12 cellular contexts compared by ENCODE assay signal in genomic region chr16:16183562-16183961, GRCh38. TPM values are rescaled to one million over a fixed set of nuclear protein-coding genes. Genes with fewer than 3 reads are reported as not detected.
DNase-seq lines count a peak whose midpoint lies in the region; ATAC-seq, FAIRE-seq and TF ChIP-seq lines count a peak whose summit lies in the region.
"Had no signal": no experiment of that assay in that cellular context is flagged by ENCODE, and none has a peak within 500 bp of the region (broad histone marks: within the 10 kb centered on the region; RNA-seq: fewer than 3 reads in every experiment).

No MANE protein-coding gene starts in this region.

- BruUV-seq in PC-3 (replicated peaks; lab: Mats Ljungman, UMichigan), result no TSS peak

- POLR2A ChIA-PET in PC-3 (lab: Charles Lee; ENCODE audit: unreplicated experiment), result no interaction called here

- TF ChIP-seq EP300 in transverse colon (IDR thresholded peaks at IDR 0.05; ENCODE audit: low read depth), result no peak

- H3K27me3 ChIP-seq in PC-3 (ENCODE audit: low read length), result no peaks in the 10 kb centered on the region
- no peaks in the 10 kb centered on the region for H3K27me3 ChIP-seq in foreskin keratinocyte
- no peaks in the 10 kb centered on the region for H3K27me3 ChIP-seq in transverse colon
- H3K27me3 ChIP-seq: esophagus muscularis mucosa had no signal

- no peaks in the 10 kb centered on the region for H4K20me1 ChIP-seq in PC-3 (ENCODE audit: low read length)

- no peaks in the 10 kb centered on the region for H3K4me1 ChIP-seq in PC-3 (ENCODE audit: insufficient read depth, low read length)
- no peaks in the 10 kb centered on the region for H3K4me1 ChIP-seq in foreskin keratinocyte
- no peaks in the 10 kb centered on the region for H3K4me1 ChIP-seq in transverse colon
- H3K4me1 ChIP-seq: esophagus muscularis mucosa had no signal

- intact Hi-C loops in PC-3 (cut with micrococcal nuclease) (no loop called here), transverse colon (cut with DNase I; ENCODE audit: low total_unique reads) (no loop called here)

- WGBS in transverse colon (ENCODE audit: low coverage in 1 of 2), 2 donors, result 92% methylated on average over 8 of the region's 8 CpGs; no CpG with 5 or more reads in 1 of the 2 donors

- no peak overlapping the region for H3K9ac ChIP-seq in PC-3 (ENCODE audit: low read length)

- TF ChIP-seq CTCF in GM12873 (IDR thresholded peaks at IDR 0.05; ENCODE audit: insufficient read depth, low read depth, low read length, missing control alignments) (peak; percentile 54), PC-3 (conservative IDR thresholded peaks at IDR 0.05; ENCODE audit: low read depth, low read length) (peak; percentile 45), foreskin keratinocyte (conservative IDR thresholded peaks at IDR 0.05) (peak; percentile 22), transverse colon (IDR thresholded peaks at IDR 0.05) (no peak)

- in situ Hi-C loops in ACHN (cut with HindIII; ENCODE audit: low pct_ligation_motif_present, low pct_unique_long_range_greater_than_20kb, low sequenced_read_pairs), result no loop called here
- in situ Hi-C loops in transverse colon (cut with MboI; ENCODE audit: low pct_ligation_motif_present in 1 of 4, low pct_unique_long_range_greater_than_20kb in 1 of 4, low sequenced_read_pairs in 3 of 4), result no loop called here

- DNase-seq in ACHN (peak; percentile 21), PC-3 (no peak), foreskin keratinocyte (no peak), frontal cortex (ENCODE audit: low spot score in 2 of 2) (no peak), transverse colon (no peak), A172 (ENCODE audit: low spot score) (no peak)
- DNase-seq: activated naive CD4-positive, alpha-beta T cell treated with Interleukin-2 at 50 U/mL for 16 hours; GDM1; NCI-H226 had no signal

- no peak overlapping the region for H2AFZ ChIP-seq in PC-3 (ENCODE audit: low read length)

- no peak overlapping the region for H3K4me2 ChIP-seq in PC-3 (ENCODE audit: low read length)

- CTCF ChIA-PET in PC-3 (lab: Charles Lee), result no interaction called here

- ATAC-seq in PC-3, result no peak
- ATAC-seq in foreskin keratinocyte, result no peak
- ATAC-seq in GM21717 (IDR thresholded peaks at IDR 0.05; ENCODE audit: unreplicated experiment), result no peak

- H3K9me2 ChIP-seq in PC-3 (replicated peaks; ENCODE audit: low read length), result no peaks in the 10 kb centered on the region

- no peaks in the 10 kb centered on the region for H3K79me2 ChIP-seq in PC-3 (ENCODE audit: low read length)

- H3K27ac ChIP-seq in PC-3 (ENCODE audit: low read length), result no peak overlapping the region
- no peak overlapping the region for H3K27ac ChIP-seq in foreskin keratinocyte
- no peak overlapping the region for H3K27ac ChIP-seq in transverse colon
- H3K27ac ChIP-seq: esophagus muscularis mucosa had no signal

- no peak for TF ChIP-seq POLR2A in transverse colon (IDR thresholded peaks at IDR 0.05)

- no peak for FAIRE-seq in frontal cortex (lab: Jason Lieb, UNC)

- H3F3A ChIP-seq in PC-3 (ENCODE audit: low read length, unreplicated experiment), result no peaks in the 10 kb centered on the region

- H3K4me3 ChIP-seq in PC-3 (ENCODE audit: low read length) (no peak overlapping the region), transverse colon (no peak overlapping the region)
- H3K4me3 ChIP-seq: esophagus muscularis mucosa had no signal

- no peaks in the 10 kb centered on the region for H3K9me3 ChIP-seq in PC-3 (ENCODE audit: low read length)
- H3K9me3 ChIP-seq in transverse colon, result no peaks in the 10 kb centered on the region
- H3K9me3 ChIP-seq: esophagus muscularis mucosa had no signal

- H3K36me3 ChIP-seq in PC-3 (ENCODE audit: low read depth, low read length) (no peaks in the 10 kb centered on the region), transverse colon (peaks cover 0 to 4% (median 0%) of the 10 kb centered on the region in 4 donors)
- H3K36me3 ChIP-seq: esophagus muscularis mucosa had no signal

RNA-seq across cellular contexts. Expression of gene ABCC6, which starts 39.7 kb away (rescaled TPM):
- total RNA-seq in PC-3 (2014; rRNA removed) (0.73 TPM in 1 of 2 replicates, not detected in the other), foreskin keratinocyte (not detected in 2 replicates), frontal cortex (0.41 TPM), transverse colon (100 to 1,000 TPM in 1 of 4 donors, 10 to 100 TPM in 3; 36.2 to 109 (median 49.6) TPM)
- polyA plus RNA-seq in foreskin keratinocyte, result 0.06 TPM in 1 of 2 replicates, not detected in the other
- total RNA-seq in A172 (2014; rRNA removed; shearing (Covaris generic)), result 3.5 TPM in 1 of 2 replicates, not detected in the other

RNA-seq across cellular contexts. Expression of gene NOMO3, which starts 48.8 kb away (rescaled TPM):
- total RNA-seq in PC-3 (2014; rRNA removed) (21.1 and 35.5 TPM in 2 replicates), foreskin keratinocyte (29.6 and 31.0 TPM in 2 replicates), frontal cortex (44.8 TPM), transverse colon (10 to 100 TPM in 3 of 4 donors, 1 to 10 TPM in 1; 6.7 to 56.1 (median 38.5) TPM)
- polyA plus RNA-seq in foreskin keratinocyte, result 6.4 and 9.1 TPM in 2 replicates
- total RNA-seq in A172 (2014; rRNA removed; shearing (Covaris generic)), result 16.1 and 16.4 TPM in 2 replicates

Comparison
In these comparisons a context has a peak if more than half of its experiments do, and no peak if none do; other contexts are left out.
1. CTCF ChIP-seq: peak in GM12873 (single experiment), PC-3 (single experiment) and foreskin keratinocyte (single experiment); none in transverse colon (0 of 5).